Comparison of ENCODE assay signal across 38 cellular contexts in genomic region chr4:129783596-129783995, GRCh38.
"Had no signal": no experiment of that assay in that cellular context is flagged by ENCODE, and none has a peak within 500 bp of the region (broad histone marks: within the 10 kb centered on the region; RNA-seq: fewer than 3 reads in every experiment).

No MANE protein-coding gene starts in this region.

- H3K4me1 ChIP-seq: adrenal gland, ascending aorta, body of pancreas, breast epithelium had no signal

- H3K4me3 ChIP-seq: adrenal gland, ascending aorta, body of pancreas, breast epithelium, cardiac muscle cell had no signal

- H3K4me3 Mint-ChIP-seq: activated naive CD4-positive, alpha-beta T cell treated with anti-CD3 and anti-CD28 coated beads for 36 hours; activated naive CD4-positive, alpha-beta T cell treated with anti-CD3 and anti-CD28 coated beads, Interleukin-2, amount 10 ng/mL, durations not matched to agents 7 days and 5 days; activated naive CD4-positive, alpha-beta T cell treated with anti-CD3 and anti-CD28 coated beads, Interleukin-2, amount 50 U/mL, for 24 hours; activated naive CD8-positive, alpha-beta T cell; activated naive CD8-positive, alpha-beta T cell treated with anti-CD3 and anti-CD28 coated beads for 36 hours; activated naive CD8-positive, alpha-beta T cell treated with anti-CD3 and anti-CD28 coated beads, Interleukin-2, amount 10 ng/mL, durations not matched to agents 7 days and 5 days; activated naive CD8-positive, alpha-beta T cell treated with anti-CD3 and anti-CD28 coated beads, Interleukin-2, amount 50 U/mL, for 24 hours; activated T-cell treated with anti-CD3 and anti-CD28 coated beads, Interleukin-2, amount 50 U/mL, for 24 hours; activated T-cell treated with anti-CD3 and anti-CD28 coated beads, Interleukin-2, amount 50 U/mL, for 4 hours; activated T-cell treated with anti-CD3 and anti-CD28 coated beads, Interleukin-2, amount 50 U/mL, for 72 hours; activated T-helper 1 cell treated with anti-CD3 and anti-CD28 coated beads, Interleukin-12 subunit alpha, Interleukin-12 subunit beta, Interleukin-2, Interleukin-4 antibody, amounts not matched to agents 30 ng/mL and 10 ng/mL and 1 ng/mL, durations not matched to agents 14 hours and 24 hours and 36 hours; activated T-helper 17 cell treated with anti-CD3 and anti-CD28 coated beads, Interleukin-2, amount 50 U/mL, for 72 hours; brain; central memory CD8-positive, alpha-beta T cell had no signal

- H3K36me3 ChIP-seq: adrenal gland, ascending aorta, brain microvascular endothelial cell, breast epithelium, cardiac muscle cell had no signal

- H3K27me3 Mint-ChIP-seq: activated naive CD4-positive, alpha-beta T cell treated with anti-CD3 and anti-CD28 coated beads, Interleukin-2, amount 10 ng/mL, durations not matched to agents 7 days and 5 days; activated naive CD4-positive, alpha-beta T cell treated with anti-CD3 and anti-CD28 coated beads, Interleukin-2, amount 50 U/mL, for 24 hours; activated naive CD8-positive, alpha-beta T cell; activated naive CD8-positive, alpha-beta T cell treated with anti-CD3 and anti-CD28 coated beads for 36 hours; activated naive CD8-positive, alpha-beta T cell treated with anti-CD3 and anti-CD28 coated beads, Interleukin-2, amount 10 ng/mL, durations not matched to agents 7 days and 5 days; activated naive CD8-positive, alpha-beta T cell treated with anti-CD3 and anti-CD28 coated beads, Interleukin-2, amount 50 U/mL, for 24 hours; activated T-cell treated with anti-CD3 and anti-CD28 coated beads, Interleukin-2, amount 50 U/mL, for 24 hours; activated T-helper 17 cell treated with anti-CD3 and anti-CD28 coated beads, Interleukin-2, amount 50 U/mL, for 72 hours; central memory CD8-positive, alpha-beta T cell had no signal

- H3K27ac Mint-ChIP-seq: activated naive CD4-positive, alpha-beta T cell treated with anti-CD3 and anti-CD28 coated beads for 36 hours; activated naive CD4-positive, alpha-beta T cell treated with anti-CD3 and anti-CD28 coated beads, Interleukin-2, amount 10 ng/mL, durations not matched to agents 7 days and 5 days; activated naive CD4-positive, alpha-beta T cell treated with anti-CD3 and anti-CD28 coated beads, Interleukin-2, amount 50 U/mL, for 24 hours; activated naive CD4-positive, alpha-beta T cell treated with anti-CD3 and anti-CD28 coated beads, Interleukin-2, amount 50 U/mL, for 72 hours; activated naive CD8-positive, alpha-beta T cell; activated naive CD8-positive, alpha-beta T cell treated with anti-CD3 and anti-CD28 coated beads for 36 hours; activated naive CD8-positive, alpha-beta T cell treated with anti-CD3 and anti-CD28 coated beads, Interleukin-2, amount 10 ng/mL, durations not matched to agents 7 days and 5 days; activated naive CD8-positive, alpha-beta T cell treated with anti-CD3 and anti-CD28 coated beads, Interleukin-2, amount 50 U/mL, for 24 hours; activated T-cell treated with anti-CD3 and anti-CD28 coated beads, Interleukin-2, amount 50 U/mL, for 24 hours; activated T-cell treated with anti-CD3 and anti-CD28 coated beads, Interleukin-2, amount 50 U/mL, for 72 hours; activated T-helper 1 cell treated with anti-CD3 and anti-CD28 coated beads, Interleukin-12 subunit alpha, Interleukin-12 subunit beta, Interleukin-2, Interleukin-4 antibody, amounts not matched to agents 30 ng/mL and 10 ng/mL and 1 ng/mL, durations not matched to agents 14 hours and 24 hours and 36 hours; activated T-helper 17 cell treated with anti-CD3 and anti-CD28 coated beads, Interleukin-2, amount 50 U/mL, for 72 hours; activated T-helper 2 cell treated with anti-CD3 and anti-CD28 coated beads, Interferon-gamma antibody, Interleukin-2, Interleukin-4, amounts not matched to agents 10 μg/mL and 5 μg/mL and 100 μg/mL, durations not matched to agents 14 hours and 24 hours and 36 hours; brain had no signal

- DNase-seq: activated effector memory CD4-positive, alpha-beta T cell treated with anti-CD3 and anti-CD28 coated beads, Interleukin-2, amount 50 U/mL, for 16 hours; activated effector memory CD4-positive, alpha-beta T cell treated with Interleukin-2 at 50 U/mL for 16 hours; activated gamma-delta T cell; activated gamma-delta T cell treated with Interleukin-2 at 50 U/mL for 16 hours; activated naive CD4-positive, alpha-beta T cell; activated naive CD4-positive, alpha-beta T cell treated with anti-CD3 and anti-CD28 coated beads for 36 hours; activated naive CD4-positive, alpha-beta T cell treated with anti-CD3 and anti-CD28 coated beads, Interleukin-2, amount 10 ng/mL, durations not matched to agents 7 days and 5 days; activated naive CD4-positive, alpha-beta T cell treated with anti-CD3 and anti-CD28 coated beads, Interleukin-2, amount 50 U/mL, for 16 hours; activated naive CD4-positive, alpha-beta T cell treated with Interleukin-2 at 50 U/mL for 16 hours; activated naive CD8-positive, alpha-beta T cell treated with anti-CD3 and anti-CD28 coated beads for 36 hours; activated naive CD8-positive, alpha-beta T cell treated with anti-CD3 and anti-CD28 coated beads, Interleukin-2, amount 10 ng/mL, durations not matched to agents 7 days and 5 days; activated naive CD8-positive, alpha-beta T cell treated with anti-CD3 and anti-CD28 coated beads, Interleukin-2, amount 50 U/mL, for 24 hours; activated T-cell treated with anti-CD3 and anti-CD28 coated beads, Interleukin-2, amount 50 U/mL, for 1 hour; activated T-cell treated with anti-CD3 and anti-CD28 coated beads, Interleukin-2, amount 50 U/mL, for 24 hours; activated T-cell treated with anti-CD3 and anti-CD28 coated beads, Interleukin-2, amount 50 U/mL, for 4 hours; activated T-cell treated with anti-CD3 and anti-CD28 coated beads, Interleukin-2, amount 50 U/mL, for 48 hours; activated T-cell treated with anti-CD3 and anti-CD28 coated beads, Interleukin-2, amount 50 U/mL, for 72 hours; adrenal gland; amniotic stem cell; amygdala; anterior cingulate cortex; aorta; body of pancreas; brain microvascular endothelial cell; caudate nucleus; central memory CD4-positive, alpha-beta T cell; cerebellar nuclear complex had no signal

- H3K9me3 Mint-ChIP-seq: activated naive CD4-positive, alpha-beta T cell treated with anti-CD3 and anti-CD28 coated beads for 36 hours; activated naive CD4-positive, alpha-beta T cell treated with anti-CD3 and anti-CD28 coated beads, Interleukin-2, amount 10 ng/mL, durations not matched to agents 7 days and 5 days; activated naive CD8-positive, alpha-beta T cell treated with anti-CD3 and anti-CD28 coated beads, Interleukin-2, amount 10 ng/mL, durations not matched to agents 7 days and 5 days; activated naive CD8-positive, alpha-beta T cell treated with anti-CD3 and anti-CD28 coated beads, Interleukin-2, amount 50 U/mL, for 24 hours; activated T-helper 1 cell treated with anti-CD3 and anti-CD28 coated beads, Interleukin-12 subunit alpha, Interleukin-12 subunit beta, Interleukin-2, Interleukin-4 antibody, amounts not matched to agents 30 ng/mL and 10 ng/mL and 1 ng/mL, durations not matched to agents 14 hours and 24 hours and 36 hours; activated T-helper 2 cell treated with anti-CD3 and anti-CD28 coated beads, Interferon-gamma antibody, Interleukin-2, Interleukin-4, amounts not matched to agents 10 μg/mL and 5 μg/mL and 100 μg/mL, durations not matched to agents 14 hours and 24 hours and 36 hours; brain had no signal

- H3K9me3 ChIP-seq: adrenal gland, ascending aorta, body of pancreas, breast epithelium had no signal

- H3K36me3 Mint-ChIP-seq: activated naive CD4-positive, alpha-beta T cell treated with anti-CD3 and anti-CD28 coated beads, Interleukin-2, amount 10 ng/mL, durations not matched to agents 7 days and 5 days; activated naive CD4-positive, alpha-beta T cell treated with anti-CD3 and anti-CD28 coated beads, Interleukin-2, amount 50 U/mL, for 24 hours; activated naive CD4-positive, alpha-beta T cell treated with anti-CD3 and anti-CD28 coated beads, Interleukin-2, amount 50 U/mL, for 72 hours; activated naive CD8-positive, alpha-beta T cell; activated naive CD8-positive, alpha-beta T cell treated with anti-CD3 and anti-CD28 coated beads for 36 hours; activated naive CD8-positive, alpha-beta T cell treated with anti-CD3 and anti-CD28 coated beads, Interleukin-2, amount 10 ng/mL, durations not matched to agents 7 days and 5 days; brain had no signal

- H3K27ac ChIP-seq: adrenal gland, ascending aorta, body of pancreas, brain microvascular endothelial cell, breast epithelium, cardiac muscle cell had no signal

- H3K4me1 Mint-ChIP-seq: activated naive CD4-positive, alpha-beta T cell treated with anti-CD3 and anti-CD28 coated beads, Interleukin-2, amount 10 ng/mL, durations not matched to agents 7 days and 5 days; activated naive CD4-positive, alpha-beta T cell treated with anti-CD3 and anti-CD28 coated beads, Interleukin-2, amount 50 U/mL, for 24 hours; activated naive CD8-positive, alpha-beta T cell treated with anti-CD3 and anti-CD28 coated beads for 36 hours; activated naive CD8-positive, alpha-beta T cell treated with anti-CD3 and anti-CD28 coated beads, Interleukin-2, amount 10 ng/mL, durations not matched to agents 7 days and 5 days; activated naive CD8-positive, alpha-beta T cell treated with anti-CD3 and anti-CD28 coated beads, Interleukin-2, amount 50 U/mL, for 24 hours; activated T-helper 17 cell treated with anti-CD3 and anti-CD28 coated beads, Interleukin-2, amount 50 U/mL, for 72 hours; central memory CD8-positive, alpha-beta T cell had no signal

- H3K27me3 ChIP-seq: adrenal gland, ascending aorta, body of pancreas, brain microvascular endothelial cell, breast epithelium, cardiac muscle cell had no signal
